In the genomic region with DNA sequence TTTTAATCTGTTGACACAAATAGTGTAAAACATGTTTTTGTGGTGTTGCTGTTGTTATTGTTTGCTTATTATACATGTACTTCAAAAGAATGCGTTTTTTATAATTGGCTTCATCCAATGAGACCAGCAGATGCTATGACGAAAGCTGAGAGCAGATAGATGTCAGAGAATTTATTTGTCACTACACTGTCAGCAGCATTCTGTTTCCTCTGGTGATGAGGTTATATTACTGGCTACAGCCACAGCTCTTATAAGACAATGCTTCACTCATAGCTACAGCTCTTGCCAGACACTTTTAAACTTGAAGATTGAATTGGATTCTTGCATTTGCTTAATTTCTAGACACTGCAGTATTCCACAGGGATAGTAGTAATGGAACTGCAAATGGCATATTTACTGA, we compare ENCODE assay signal across 11 cellular contexts.
"Had no signal": no experiment of that assay in that cellular context is flagged by ENCODE, and none has a peak within 500 bp of the region (broad histone marks: within the 10 kb centered on the region; RNA-seq: fewer than 3 reads in every experiment).

No MANE protein-coding gene starts in this region.

- ATAC-seq: activated naive CD4-positive, alpha-beta T cell treated with anti-CD3 and anti-CD28 coated beads, Interleukin-2, amount 50 U/mL, for 72 hours; activated naive CD8-positive, alpha-beta T cell treated with anti-CD3 and anti-CD28 coated beads, Interleukin-2, amount 50 U/mL, for 24 hours; activated T-cell treated with anti-CD3 and anti-CD28 coated beads, Interleukin-2, amount 50 U/mL, for 4 hours; activated T-cell treated with anti-CD3 and anti-CD28 coated beads, Interleukin-2, amount 50 U/mL, for 72 hours; activated T-helper 17 cell treated with anti-CD3 and anti-CD28 coated beads, Interleukin-2, amount 50 U/mL, for 72 hours; body of pancreas had no signal

- H3K36me3 ChIP-seq: adrenal gland, ascending aorta, brain microvascular endothelial cell, breast epithelium, cardiac muscle cell had no signal

- H3K4me3 ChIP-seq: adrenal gland, ascending aorta, body of pancreas, breast epithelium, cardiac muscle cell had no signal

- H3K27ac ChIP-seq: adrenal gland, ascending aorta, body of pancreas, brain microvascular endothelial cell, breast epithelium, cardiac muscle cell had no signal

- H3K9me3 ChIP-seq: body of pancreas had no signal

- H3K27me3 ChIP-seq: adrenal gland, ascending aorta, body of pancreas, brain microvascular endothelial cell, breast epithelium, cardiac muscle cell had no signal
